ENCODE assay signal across 18 cellular contexts in genomic region chr20:63212792-63213191, GRCh38. TPM values are rescaled to one million over a fixed set of nuclear protein-coding genes. Genes with fewer than 3 reads are reported as not detected.
DNase-seq lines count a peak whose midpoint lies in the region; ATAC-seq and TF ChIP-seq lines count a peak whose summit lies in the region.
"Had no signal": no experiment of that assay in that cellular context is flagged by ENCODE, and none has a peak within 500 bp of the region (broad histone marks: within the 10 kb centered on the region; RNA-seq: fewer than 3 reads in every experiment).

No MANE protein-coding gene starts in this region.

- H2AFZ ChIP-seq in MM.1S (ENCODE audit: low read length) = no peak overlapping the region

- peaks cover 69% of the 10 kb centered on the region for H3K36me3 Mint-ChIP-seq in CD8-positive, alpha-beta T cell

- H3F3A ChIP-seq in MM.1S (ENCODE audit: insufficient read depth, low read length) = no peaks in the 10 kb centered on the region

- WGBS in mesendoderm (ENCODE audit: extremely low coverage, insufficient coverage, low lambda C conversion rate) = no CpG with 5 or more reads among the region's 5 CpGs

- H4K8ac ChIP-seq in mesendoderm (ENCODE audit: low read depth, low read length) = no peak overlapping the region

- H3K4me1 ChIP-seq in CD8-positive, alpha-beta T cell (ENCODE audit: insufficient read depth, low read length) = peaks cover 53% of the 10 kb centered on the region
- H3K4me1 ChIP-seq in HEK293 (ENCODE audit: control insufficient read depth, insufficient read depth, low read length) (no peaks in the 10 kb centered on the region; the same call in 1 of the 2 replicates), mesendoderm (ENCODE audit: control insufficient read depth, low read depth, low read length) (peaks cover 5% of the 10 kb centered on the region), MM.1S (ENCODE audit: low read length) (peaks cover 13% of the 10 kb centered on the region)

- peaks cover 17% of the 10 kb centered on the region for H3K79me1 ChIP-seq in mesendoderm (ENCODE audit: low read length)

- CTCF ChIA-PET in CD8-positive, alpha-beta T cell (lab: Charles Lee) = interaction anchor here (1.0 to 2.5 kb wide), 2 partner anchors 8 to 11 kb away, joined by 4 to 19 read pairs; no protein-coding TSS in a partner anchor
- CTCF ChIA-PET in HEK293 (lab: Yijun Ruan, JAX) (interaction anchor here (1.1 to 2.1 kb wide), 3 partner anchors 11 to 32 kb away, joined by 4 to 13 read pairs (median 8); no protein-coding TSS in a partner anchor), GM10248 (lab: Yijun Ruan, JAX) (interaction anchor here (2.2 to 5.6 kb wide), 2 partner anchors 12 to 13 kb away, joined by 6 to 65 read pairs; no protein-coding TSS in a partner anchor)

- H3K27me3 ChIP-seq in CD8-positive, alpha-beta T cell (ENCODE audit: insufficient read depth, low read length) = no peaks in the 10 kb centered on the region
- H3K27me3 ChIP-seq in mesendoderm (ENCODE audit: insufficient read depth, low read length, poor library complexity) (no peaks in the 10 kb centered on the region), MM.1S (replicated peaks; ENCODE audit: insufficient read depth, low read length) (no peaks in the 10 kb centered on the region)
- H3K27me3 ChIP-seq: BE2C, left lung, upper lobe of right lung had no signal

- no peak for DNase-seq in CD8-positive, alpha-beta T cell
- peak; percentile 39 for DNase-seq in astrocyte of the hippocampus (ENCODE audit: low read depth, low spot score)
- no peak for DNase-seq in mesendoderm
- DNase-seq in occipital lobe (lab: John Stamatoyannopoulos, UW) = no peak
- DNase-seq in MM.1S = no peak
- DNase-seq in GM10248 (ENCODE audit: extremely low spot score) = no peak
- DNase-seq: BE2C; DMS79; effector memory CD8-positive, alpha-beta T cell; left lung; NCI-H1092; NCI-H2107; RPMI8226; upper lobe of right lung had no signal

- H3K4me1 Mint-ChIP-seq in CD8-positive, alpha-beta T cell (ENCODE audit: low read depth) = peaks cover 69% of the 10 kb centered on the region

- H3K27ac ChIP-seq in CD8-positive, alpha-beta T cell (ENCODE audit: low read depth, low read length) = no peak overlapping the region
- H3K27ac ChIP-seq in HEK293 (ENCODE audit: extremely low read depth, low read depth, low read length) (no peak overlapping the region), mesendoderm (ENCODE audit: low read depth, low read length) (no peak overlapping the region), MM.1S (ENCODE audit: low read length) (no peak overlapping the region)
- H3K27ac ChIP-seq: left lung, upper lobe of right lung had no signal

- H3K79me2 ChIP-seq in mesendoderm (ENCODE audit: control insufficient read depth, insufficient read depth, low read length) (peaks cover 71% of the 10 kb centered on the region), MM.1S (ENCODE audit: low read length) (peaks cover 78% of the 10 kb centered on the region)

- peak overlapping the region; percentile 28 for H3K56ac ChIP-seq in mesendoderm (ENCODE audit: low read length)

- H3K9me3 ChIP-seq in CD8-positive, alpha-beta T cell (ENCODE audit: low read length) = no peaks in the 10 kb centered on the region
- no peaks in the 10 kb centered on the region for H3K9me3 ChIP-seq in HEK293 (ENCODE audit: control insufficient read depth, insufficient read depth, low read depth, low read length)
- no peaks in the 10 kb centered on the region for H3K9me3 ChIP-seq in MM.1S (replicated peaks; ENCODE audit: insufficient read depth, low read length)
- H3K9me3 ChIP-seq: BE2C, left lung, upper lobe of right lung had no signal

- H3K4ac ChIP-seq in mesendoderm (ENCODE audit: low read depth, low read length) = no peak overlapping the region

- H3K9ac ChIP-seq in mesendoderm (ENCODE audit: low read length) = no peak overlapping the region
- H3K9ac ChIP-seq in MM.1S (ENCODE audit: low read length) = no peak overlapping the region

- H3K9me3 Mint-ChIP-seq in CD8-positive, alpha-beta T cell = no peaks in the 10 kb centered on the region
- H3K9me3 Mint-ChIP-seq: central memory CD8-positive, alpha-beta T cell; effector memory CD8-positive, alpha-beta T cell had no signal

- H4K5ac ChIP-seq in mesendoderm (ENCODE audit: low read length) = no peak overlapping the region

- H4K20me1 ChIP-seq in MM.1S (ENCODE audit: insufficient read depth, low read length) = peaks cover 20% of the 10 kb centered on the region; the same call in 1 of the 2 replicates

- H3K27ac Mint-ChIP-seq in CD8-positive, alpha-beta T cell = no peak overlapping the region

- H2BK120ac ChIP-seq in mesendoderm (ENCODE audit: low read depth, low read length) = no peak overlapping the region

- no peak overlapping the region for H3K18ac ChIP-seq in mesendoderm (ENCODE audit: low read length)

- no peak overlapping the region for H2AK5ac ChIP-seq in mesendoderm (ENCODE audit: low read length)

- no peak overlapping the region for H3K4me3 ChIP-seq in CD8-positive, alpha-beta T cell (ENCODE audit: low read depth, low read length)
- H3K4me3 ChIP-seq in HEK293 (ENCODE audit: low read depth, low read length) = no peak overlapping the region
- no peak overlapping the region for H3K4me3 ChIP-seq in mesendoderm (ENCODE audit: low read length)
- H3K4me3 ChIP-seq in MM.1S (ENCODE audit: low read length) = no peak overlapping the region
- H3K4me3 ChIP-seq: left lung, upper lobe of right lung had no signal

- H3K9me2 ChIP-seq in MM.1S (replicated peaks; ENCODE audit: insufficient read depth, low read length) = no peaks in the 10 kb centered on the region

- no peak for TF ChIP-seq CTCF in CD8-positive, alpha-beta T cell (IDR thresholded peaks at IDR 0.05)
- TF ChIP-seq CTCF in HEK293 (tag by site-specific recombination; IDR thresholded peaks at IDR 0.05) = no peak
- TF ChIP-seq CTCF in MM.1S (IDR thresholded peaks at IDR 0.05; ENCODE audit: low read length) = no peak
- TF ChIP-seq CTCF in GM10248 (IDR thresholded peaks at IDR 0.05; ENCODE audit: control extremely low read depth, extremely low read depth, low read depth, missing control alignments) = no peak

- H3K4me3 Mint-ChIP-seq in CD8-positive, alpha-beta T cell = peak overlapping the region; percentile 42

- H3K27me3 Mint-ChIP-seq in CD8-positive, alpha-beta T cell (ENCODE audit: low read depth) = no peaks in the 10 kb centered on the region
- H3K27me3 Mint-ChIP-seq: central memory CD8-positive, alpha-beta T cell; effector memory CD8-positive, alpha-beta T cell had no signal

- POLR2A ChIA-PET in CD8-positive, alpha-beta T cell (lab: Charles Lee) = no interaction called here
- POLR2A ChIA-PET in HEK293 (lab: Yijun Ruan, JAX) (interaction anchor here (0.8 kb wide), 1 partner anchor 58 kb away, joined by 3 read pairs; no protein-coding TSS in a partner anchor), GM10248 (lab: Yijun Ruan, JAX) (no interaction called here)

- peaks cover 46% of the 10 kb centered on the region for H3K36me3 ChIP-seq in CD8-positive, alpha-beta T cell (ENCODE audit: insufficient read depth, low read length)
- peaks cover 13 to 72% of the 10 kb centered on the region in 2 experiments for H3K36me3 ChIP-seq in HEK293 (ENCODE audit: control insufficient read depth in 2 of 2, insufficient read depth in 1 of 2, low read length in 2 of 2)
- peaks cover 7% of the 10 kb centered on the region for H3K36me3 ChIP-seq in mesendoderm (ENCODE audit: control insufficient read depth, insufficient read depth, low read length)
- peaks cover 13% of the 10 kb centered on the region; the same call in 1 of the 2 replicates for H3K36me3 ChIP-seq in MM.1S (replicated peaks; ENCODE audit: insufficient read depth, low read length)

- ATAC-seq in CD8-positive, alpha-beta T cell = no peak
- no peak for ATAC-seq in GM18520 (IDR thresholded peaks at IDR 0.05; ENCODE audit: unreplicated experiment)
- ATAC-seq: effector memory CD8-positive, alpha-beta T cell; left lung; upper lobe of right lung had no signal

- H2BK5ac ChIP-seq in mesendoderm (ENCODE audit: low read length) = no peak overlapping the region

- intact Hi-C loops in CD8-positive, alpha-beta T cell (cut with DNase I, micrococcal nuclease) = loop anchor here in 1 of 2 experiments (10.0 kb wide), 2 partner anchors 828 to 852 kb away; partner anchors contain the start of genes RPS21 and TCEA2

- H3K4me2 ChIP-seq in mesendoderm (ENCODE audit: low read length) = no peak overlapping the region
- H3K4me2 ChIP-seq in MM.1S (ENCODE audit: low read depth, low read length) = no peak overlapping the region

- no peak overlapping the region for H3K23ac ChIP-seq in mesendoderm (ENCODE audit: low read length)

- H2BK15ac ChIP-seq in mesendoderm (replicated peaks; ENCODE audit: low read depth) = no peak overlapping the region

TF ChIP-seq in HEK293, 187 proteins besides CTCF, POLR2A, EP300 and RAD21 (continues in another document):
- TF ChIP-seq ZNF214 (tag by site-specific recombination; IDR thresholded peaks at IDR 0.05; ENCODE audit: borderline replicate concordance) (no peak), ZBTB20 (tag by site-specific recombination; IDR thresholded peaks at IDR 0.05) (no peak), ZSCAN18 (tag by site-specific recombination; IDR thresholded peaks at IDR 0.05) (no peak), ZNF10 (tag by site-specific recombination; IDR thresholded peaks at IDR 0.05) (peak; percentile 68; the same call in 1 of the 2 replicates)

RNA-seq across cellular contexts. Expression of gene YTHDF1, which starts 3.1 kb away (rescaled TPM):
- 10 to 100 TPM; 44.8 to 45.7 TPM for total RNA-seq in CD8-positive, alpha-beta T cell
- 54.2 TPM for polyA plus RNA-seq in mesendoderm (2013, experiment 1 of 2)
- polyA plus RNA-seq in mesendoderm (2013, experiment 2 of 2) = 53.8 TPM
- total RNA-seq in occipital lobe = 20.1 TPM

RNA-seq across cellular contexts. Expression of gene BIRC7, which starts 22.9 kb away (rescaled TPM):
- 1 to 10 TPM; 2.0 to 2.1 TPM for total RNA-seq in CD8-positive, alpha-beta T cell
- not detected for polyA plus RNA-seq in mesendoderm (2013, experiment 1 of 2)
- not detected for polyA plus RNA-seq in mesendoderm (2013, experiment 2 of 2)
- total RNA-seq in occipital lobe = not detected
- total RNA-seq: activated CD8-positive, alpha-beta memory T cell treated with anti-CD3 and anti-CD28 coated beads for 36 hours had no signal

RNA-seq across cellular contexts. Expression of gene NKAIN4, which starts 41.5 kb away (rescaled TPM):
- not detected for total RNA-seq in CD8-positive, alpha-beta T cell
- 0.41 TPM for polyA plus RNA-seq in mesendoderm (2013, experiment 1 of 2)
- 0.59 TPM for polyA plus RNA-seq in mesendoderm (2013, experiment 2 of 2)
- 14.2 TPM for total RNA-seq in occipital lobe
- total RNA-seq: activated CD8-positive, alpha-beta memory T cell treated with anti-CD3 and anti-CD28 coated beads for 36 hours; upper lobe of right lung had no signal

RNA-seq across cellular contexts. Expression of gene ARFGAP1, which starts 59.8 kb away (rescaled TPM):
- total RNA-seq in CD8-positive, alpha-beta T cell = 100 to 1,000 TPM; 121 to 123 TPM
- 36.8 TPM for polyA plus RNA-seq in mesendoderm (2013, experiment 1 of 2)
- polyA plus RNA-seq in mesendoderm (2013, experiment 2 of 2) = 36.1 TPM
- 28.1 TPM for total RNA-seq in occipital lobe

Comparison
In these comparisons a context has a peak if more than half of its experiments do, and no peak if none do; other contexts are left out.
1. RNA of gene NKAIN4, which starts 41.5 kb away (total RNA-seq): 14.2 TPM in occipital lobe (single experiment); not detected in CD8-positive, alpha-beta T cell; every median in the first group is over 10 times any median in the second.